In genomic region chr12:65200007-65200665, GRCh38 we compare ENCODE assay signal across 25 cellular contexts. TPM values are rescaled to one million over a fixed set of nuclear protein-coding genes. Genes with fewer than 3 reads are reported as not detected.
DNase-seq lines count a peak whose midpoint lies in the region; ATAC-seq, FAIRE-seq and TF ChIP-seq lines count a peak whose summit lies in the region.
"Had no signal": no experiment of that assay in that cellular context is flagged by ENCODE, and none has a peak within 500 bp of the region (broad histone marks: within the 10 kb centered on the region; RNA-seq: fewer than 3 reads in every experiment).

No MANE protein-coding gene starts in this region.

- no peak overlapping the region for H3K4me3 Mint-ChIP-seq in memory B cell
- H3K4me3 Mint-ChIP-seq in activated T-helper 2 cell treated with anti-CD3 and anti-CD28 coated beads, Interferon-gamma antibody, Interleukin-2, Interleukin-4, amounts not matched to agents 10 μg/mL and 5 μg/mL and 100 μg/mL, durations not matched to agents 14 hours and 24 hours and 36 hours (ENCODE audit: low read depth), result no peak overlapping the region
- H3K4me3 Mint-ChIP-seq: activated T-cell treated with anti-CD3 and anti-CD28 coated beads, Interleukin-2, amount 50 U/mL, for 72 hours; neural progenitor cell had no signal

- intact Hi-C loops in IMR-90 (cut with micrococcal nuclease), result no loop called here
- intact Hi-C loops in PC-3 (cut with micrococcal nuclease), result no loop called here
- intact Hi-C loops in activated T-helper 2 cell treated with anti-CD3 and anti-CD28 coated beads, Interferon-gamma antibody, Interleukin-2, Interleukin-4, amounts not matched to agents 10 μg/mL and 5 μg/mL and 100 μg/mL, durations not matched to agents 14 hours and 24 hours and 36 hours (cut with micrococcal nuclease), result no loop called here

- no peaks in the 10 kb centered on the region for H3K9me2 ChIP-seq in PC-3 (replicated peaks; ENCODE audit: low read length)

- H3K4me1 ChIP-seq in IMR-90 (ENCODE audit: control insufficient read depth, insufficient read depth, low read length) (no peaks in the 10 kb centered on the region; the same call in 1 of the 2 replicates), PC-3 (ENCODE audit: insufficient read depth, low read length) (no peaks in the 10 kb centered on the region)
- H3K4me1 ChIP-seq: suprapubic skin had no signal

- H3K9me3 ChIP-seq in IMR-90 (ENCODE audit: control insufficient read depth, insufficient read depth, low read length) (peaks cover 2% of the 10 kb centered on the region), PC-3 (ENCODE audit: low read length) (no peaks in the 10 kb centered on the region)
- H3K9me3 ChIP-seq: body of pancreas, HAP-1 had no signal

- H2BK120ac ChIP-seq in IMR-90 (ENCODE audit: low read depth, low read length), result no peak overlapping the region

- peaks cover 17% of the 10 kb centered on the region for H4K20me1 ChIP-seq in IMR-90 (ENCODE audit: insufficient read depth, low read length)
- H4K20me1 ChIP-seq in PC-3 (ENCODE audit: low read length), result peaks cover 6% of the 10 kb centered on the region; the same call in 1 of the 2 replicates

- H4K8ac ChIP-seq in IMR-90 (ENCODE audit: low read depth in 2 of 2, low read length in 2 of 2), result no peak overlapping the region

- H3K4me2 ChIP-seq in IMR-90 (ENCODE audit: low read depth, low read length) (no peak overlapping the region), PC-3 (ENCODE audit: low read length) (no peak overlapping the region)
- H3K4me2 ChIP-seq: neural progenitor cell had no signal

- no peak for TF ChIP-seq POLR2A in IMR-90 (IDR thresholded peaks at IDR 0.05; ENCODE audit: low read depth, low read length)

- no peak overlapping the region for H3K18ac ChIP-seq in IMR-90 (ENCODE audit: low read depth, low read length)

- H2AK9ac ChIP-seq in IMR-90 (replicated peaks; ENCODE audit: low read depth, low read length, poor library complexity), result no peak overlapping the region

- H2BK5ac ChIP-seq in IMR-90 (ENCODE audit: low read depth, low read length, poor library complexity, severe bottlenecking), result no peak overlapping the region

- no peak overlapping the region for H3K23ac ChIP-seq in IMR-90 (ENCODE audit: low read depth, low read length)

- dilution Hi-C loops in IMR-90 (cut with HindIII; ENCODE audit: low sequenced_read_pairs, unreplicated experiment), result no loop called here

- no peak for TF ChIP-seq RAD21 in IMR-90 (IDR thresholded peaks at IDR 0.05; ENCODE audit: low read length)

- H3K27ac Mint-ChIP-seq in memory B cell, result peak overlapping the region; percentile 65
- H3K27ac Mint-ChIP-seq in activated T-helper 2 cell treated with anti-CD3 and anti-CD28 coated beads, Interferon-gamma antibody, Interleukin-2, Interleukin-4, amounts not matched to agents 10 μg/mL and 5 μg/mL and 100 μg/mL, durations not matched to agents 14 hours and 24 hours and 36 hours, result no peak overlapping the region
- H3K27ac Mint-ChIP-seq: activated T-cell treated with anti-CD3 and anti-CD28 coated beads, Interleukin-2, amount 50 U/mL, for 72 hours; neural progenitor cell had no signal

- no peaks in the 10 kb centered on the region for H3K27me3 ChIP-seq in IMR-90 (ENCODE audit: control insufficient read depth, insufficient read depth, low read length)
- no peaks in the 10 kb centered on the region for H3K27me3 ChIP-seq in bronchial epithelial cell (ENCODE audit: control insufficient read depth, insufficient read depth, low read length)
- H3K27me3 ChIP-seq in PC-3 (ENCODE audit: low read length), result no peaks in the 10 kb centered on the region
- H3K27me3 ChIP-seq: body of pancreas, gastroesophageal sphincter, neural progenitor cell, suprapubic skin had no signal

- H4K5ac ChIP-seq in IMR-90 (ENCODE audit: low read depth, low read length), result no peak overlapping the region

- no peak overlapping the region for H2BK15ac ChIP-seq in IMR-90 (ENCODE audit: low read depth, low read length)

- no peak overlapping the region for H3K27ac ChIP-seq in IMR-90 (ENCODE audit: insufficient read depth, low read length)
- no peak overlapping the region for H3K27ac ChIP-seq in PC-3 (ENCODE audit: low read length)
- H3K27ac ChIP-seq: 22Rv1, body of pancreas, gastroesophageal sphincter, neural progenitor cell, suprapubic skin had no signal

- H2BK20ac ChIP-seq in IMR-90 (ENCODE audit: low read depth, low read length), result no peak overlapping the region

- TF ChIP-seq CTCF in IMR-90 (conservative IDR thresholded peaks at IDR 0.05; ENCODE audit: low read depth, low read length), result no peak
- no peak for TF ChIP-seq CTCF in bronchial epithelial cell (IDR thresholded peaks at IDR 0.05; ENCODE audit: insufficient read depth, low read length, severe bottlenecking)
- TF ChIP-seq CTCF in PC-3 (conservative IDR thresholded peaks at IDR 0.05; ENCODE audit: low read depth, low read length), result no peak

- H3K9me3 Mint-ChIP-seq in memory B cell, result peaks cover 2% of the 10 kb centered on the region
- peaks cover 30% of the 10 kb centered on the region for H3K9me3 Mint-ChIP-seq in activated T-helper 2 cell treated with anti-CD3 and anti-CD28 coated beads, Interferon-gamma antibody, Interleukin-2, Interleukin-4, amounts not matched to agents 10 μg/mL and 5 μg/mL and 100 μg/mL, durations not matched to agents 14 hours and 24 hours and 36 hours

- no TSS peak for BruUV-seq in IMR-90 (replicated peaks; lab: Mats Ljungman, UMichigan)
- no TSS peak for BruUV-seq in PC-3 (replicated peaks; lab: Mats Ljungman, UMichigan)

- no peak overlapping the region for H2AFZ ChIP-seq in IMR-90 (replicated peaks; ENCODE audit: low read length, poor library complexity)
- H2AFZ ChIP-seq in PC-3 (ENCODE audit: low read length), result no peak overlapping the region
- H2AFZ ChIP-seq: neural progenitor cell had no signal

- POLR2A ChIA-PET in IMR-90 (lab: Charles Lee; ENCODE audit: unreplicated experiment), result no interaction called here
- POLR2A ChIA-PET in PC-3 (lab: Charles Lee; ENCODE audit: unreplicated experiment), result no interaction called here

- H4K91ac ChIP-seq in IMR-90 (ENCODE audit: insufficient read depth, low read depth, low read length), result no peak overlapping the region

- no peaks in the 10 kb centered on the region for H3K9me1 ChIP-seq in IMR-90 (ENCODE audit: insufficient read depth, low read length)

- peaks cover 44% of the 10 kb centered on the region for H3K4me1 Mint-ChIP-seq in memory B cell
- peaks cover 46% of the 10 kb centered on the region for H3K4me1 Mint-ChIP-seq in activated T-helper 2 cell treated with anti-CD3 and anti-CD28 coated beads, Interferon-gamma antibody, Interleukin-2, Interleukin-4, amounts not matched to agents 10 μg/mL and 5 μg/mL and 100 μg/mL, durations not matched to agents 14 hours and 24 hours and 36 hours (ENCODE audit: low read depth)
- H3K4me1 Mint-ChIP-seq: neural progenitor cell had no signal

- FAIRE-seq in bronchial epithelial cell (lab: Jason Lieb, UNC), result no peak
- FAIRE-seq: GM12891 had no signal

- H3K79me1 ChIP-seq in IMR-90 (ENCODE audit: low read depth in 1 of 2, low read length in 2 of 2), result peaks cover 20 to 39% of the 10 kb centered on the region in 2 experiments

- H2AK5ac ChIP-seq in IMR-90 (ENCODE audit: low read depth, low read length), result no peak overlapping the region

- no peak overlapping the region for H3K14ac ChIP-seq in IMR-90 (replicated peaks; ENCODE audit: low read depth, low read length)

- in situ Hi-C loops in IMR-90 (cut with MboI; ENCODE audit: low sequenced_read_pairs), result no loop called here

- H3K36me3 ChIP-seq in IMR-90 (ENCODE audit: control insufficient read depth, insufficient read depth, low read length) (no peaks in the 10 kb centered on the region), bronchial epithelial cell (ENCODE audit: control insufficient read depth, insufficient read depth, low read length) (no peaks in the 10 kb centered on the region), PC-3 (ENCODE audit: low read depth, low read length) (no peaks in the 10 kb centered on the region; the same call in 1 of the 2 replicates)
- H3K36me3 ChIP-seq: gastroesophageal sphincter, HAP-1, neural progenitor cell, suprapubic skin had no signal

- H3K79me2 ChIP-seq in PC-3 (ENCODE audit: low read length), result peaks cover 75% of the 10 kb centered on the region

- no CpG with 5 or more reads among the region's 6 CpGs for WGBS in IMR-90 (ENCODE audit: extremely low coverage in 2 of 2, insufficient read length in 1 of 2), 2 experiments

- H3F3A ChIP-seq in PC-3 (ENCODE audit: low read length, unreplicated experiment), result no peaks in the 10 kb centered on the region

- H3K4me3 ChIP-seq in IMR-90 (ENCODE audit: insufficient read depth, low read depth, low read length), result no peak overlapping the region
- H3K4me3 ChIP-seq in bronchial epithelial cell (ENCODE audit: low read depth, low read length), result no peak overlapping the region
- H3K4me3 ChIP-seq in PC-3 (ENCODE audit: low read length), result no peak overlapping the region
- H3K4me3 ChIP-seq: body of pancreas, gastroesophageal sphincter, HAP-1, neural progenitor cell, suprapubic skin had no signal

- H3K56ac ChIP-seq in IMR-90 (ENCODE audit: extremely low read depth, insufficient read depth, low read length), result no peak overlapping the region

- peaks cover 28% of the 10 kb centered on the region for H3K36me3 Mint-ChIP-seq in memory B cell
- peaks cover 66% of the 10 kb centered on the region for H3K36me3 Mint-ChIP-seq in activated T-helper 2 cell treated with anti-CD3 and anti-CD28 coated beads, Interferon-gamma antibody, Interleukin-2, Interleukin-4, amounts not matched to agents 10 μg/mL and 5 μg/mL and 100 μg/mL, durations not matched to agents 14 hours and 24 hours and 36 hours (ENCODE audit: low read depth)

- H3K4ac ChIP-seq in IMR-90 (ENCODE audit: low read depth, low read length), result no peak overlapping the region

- CTCF ChIA-PET in IMR-90 (lab: Yijun Ruan, JAX), result no interaction called here
- CTCF ChIA-PET in PC-3 (lab: Charles Lee), result no interaction called here

- H3K9ac ChIP-seq in IMR-90 (ENCODE audit: low read depth, low read length) (no peak overlapping the region), PC-3 (ENCODE audit: low read length) (no peak overlapping the region)
- H3K9ac ChIP-seq: neural progenitor cell had no signal

- no peaks in the 10 kb centered on the region for H3K27me3 Mint-ChIP-seq in memory B cell
- H3K27me3 Mint-ChIP-seq in activated T-helper 2 cell treated with anti-CD3 and anti-CD28 coated beads, Interferon-gamma antibody, Interleukin-2, Interleukin-4, amounts not matched to agents 10 μg/mL and 5 μg/mL and 100 μg/mL, durations not matched to agents 14 hours and 24 hours and 36 hours (ENCODE audit: low read depth), result no peaks in the 10 kb centered on the region

- peak; percentile 42 for DNase-seq in DMS53 (lab: John Stamatoyannopoulos, UW)
- DNase-seq in DMS53 treated with DMSO at 0.1 percent for 48 hours (lab: John Stamatoyannopoulos, UW; ENCODE audit: unreplicated experiment), result no peak
- DNase-seq in IMR-90, result peak; percentile 13
- DNase-seq in bronchial epithelial cell (ENCODE audit: low read depth), result peak; percentile 8
- DNase-seq in memory B cell (ENCODE audit: low spot score in 2 of 2), result no peak
- DNase-seq in PC-3, result no peak
- no peak for DNase-seq in activated T-helper 2 cell treated with anti-CD3 and anti-CD28 coated beads, Interferon-gamma antibody, Interleukin-2, Interleukin-4, amounts not matched to agents 10 μg/mL and 5 μg/mL and 100 μg/mL, durations not matched to agents 14 hours and 24 hours and 36 hours (ENCODE audit: low spot score)
- DNase-seq: activated naive CD4-positive, alpha-beta T cell treated with anti-CD3 and anti-CD28 coated beads, Interleukin-2, amount 50 U/mL, for 16 hours; activated T-cell treated with anti-CD3 and anti-CD28 coated beads, Interleukin-2, amount 50 U/mL, for 72 hours; body of pancreas; DMS79 treated with DMSO at 0.1 percent for 48 hours; effector CD8-positive, alpha-beta T cell; hippocampal formation; NCI-H1105; NCI-H2029 treated with DMSO at 0.1 percent for 48 hours; NCI-H345; NCI-H748 treated with DMSO at 0.1 percent for 48 hours; RPMI8226 had no signal

- ATAC-seq in IMR-90 (ENCODE audit: low read depth), result no peak
- ATAC-seq in memory B cell (ENCODE audit: low read depth), result no peak
- ATAC-seq in GM19455 (IDR thresholded peaks at IDR 0.05; ENCODE audit: unreplicated experiment), result no peak
- ATAC-seq in PC-3, result no peak
- ATAC-seq: activated T-cell treated with anti-CD3 and anti-CD28 coated beads, Interleukin-2, amount 50 U/mL, for 72 hours; body of pancreas; gastroesophageal sphincter had no signal

RNA-seq across cellular contexts. Expression of gene LEMD3, which starts 30.8 kb away (rescaled TPM):
- 9.9 and 20.3 TPM in 2 replicates for total RNA-seq in IMR-90 (2012; rRNA removed)
- polyA plus RNA-seq in IMR-90 (2012; rRNA removed), result 5.2 and 5.5 TPM in 2 replicates
- 1.9 and 3.6 TPM in 2 replicates for polyA plus RNA-seq in IMR-90 (2012; cell fraction: cytosol; rRNA removed)
- polyA plus RNA-seq in IMR-90 (2012; cell fraction: nucleus; rRNA removed; ENCODE audit: low replicate concordance), result 10.0 and 11.3 TPM in 2 replicates
- total RNA-seq in bronchial epithelial cell, result 25.5 and 25.6 TPM in 2 replicates
- 57.8 and 71.5 TPM in 2 replicates for total RNA-seq in PC-3 (2014; rRNA removed)
- 26.7 and 29.2 TPM in 2 replicates for total RNA-seq in activated T-helper 2 cell treated with anti-CD3 and anti-CD28 coated beads, Interferon-gamma antibody, Interleukin-2, Interleukin-4, amounts not matched to agents 10 μg/mL and 5 μg/mL and 100 μg/mL, durations not matched to agents 14 hours and 24 hours and 36 hours

Comparison
In these comparisons a context has a peak if more than half of its experiments do, and no peak if none do; other contexts are left out.
1. DNase-seq: peak in DMS53 (single experiment), IMR-90 (single experiment) and bronchial epithelial cell (single experiment); none in DMS53 treated with DMSO at 0.1 percent for 48 hours (single experiment), memory B cell (0 of 2), PC-3 (single experiment) and activated T-helper 2 cell treated with anti-CD3 and anti-CD28 coated beads, Interferon-gamma antibody, Interleukin-2, Interleukin-4, amounts not matched to agents 10 μg/mL and 5 μg/mL and 100 μg/mL, durations not matched to agents 14 hours and 24 hours and 36 hours (single experiment).